28 cellular contexts compared by ENCODE assay signal in the genomic region with DNA sequence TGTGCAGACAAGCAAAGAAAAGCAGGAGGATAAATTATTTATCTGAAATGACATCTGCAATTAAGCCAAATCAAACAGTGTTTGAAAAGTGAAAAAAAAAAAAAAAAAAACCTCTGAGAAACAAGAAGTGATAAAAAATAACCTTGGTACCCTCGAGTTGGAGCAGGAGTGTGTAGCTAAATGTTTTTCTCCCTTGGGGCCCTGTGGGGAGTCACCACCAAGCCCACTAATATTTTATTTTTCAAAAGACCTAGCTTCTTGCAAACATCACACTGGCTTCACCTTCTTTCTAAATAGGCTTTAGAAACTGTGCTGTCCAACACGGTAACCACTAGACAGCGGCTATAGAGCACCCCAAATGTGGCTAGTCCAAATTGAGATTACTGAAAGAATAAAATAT. TPM values are rescaled to one million over a fixed set of nuclear protein-coding genes. Genes with fewer than 3 reads are reported as not detected.
DNase-seq lines count a peak whose midpoint lies in the region; ATAC-seq and TF ChIP-seq lines count a peak whose summit lies in the region.
"Had no signal": no experiment of that assay in that cellular context is flagged by ENCODE, and none has a peak within 500 bp of the region (broad histone marks: within the 10 kb centered on the region; RNA-seq: fewer than 3 reads in every experiment).

No MANE protein-coding gene starts in this region.

- H3K4me1 ChIP-seq in mammary epithelial cell (ENCODE audit: insufficient read depth, low read length) = peaks cover 19% of the 10 kb centered on the region
- peaks cover 10% of the 10 kb centered on the region for H3K4me1 ChIP-seq in upper lobe of right lung
- H3K4me1 ChIP-seq: vagina had no signal

- no peaks in the 10 kb centered on the region for H3K36me3 Mint-ChIP-seq in activated CD4-positive, alpha-beta memory T cell treated with anti-CD3 and anti-CD28 coated beads, Interleukin-2, amount 10 ng/mL, durations not matched to agents 7 days and 5 days (ENCODE audit: low read depth)
- H3K36me3 Mint-ChIP-seq in activated CD4-positive, alpha-beta memory T cell treated with anti-CD3 and anti-CD28 coated beads for 36 hours = peaks cover 12% of the 10 kb centered on the region
- H3K36me3 Mint-ChIP-seq in stimulated activated memory B cell treated with anti-CD40 and anti-IgM and Interleukin-4, amounts not matched to agents 10 μg/mL and 1 μg/mL and 100 μg/mL, for 72 hours = peaks cover 18% of the 10 kb centered on the region

- TF ChIP-seq CTCF in NB4 (IDR thresholded peaks at IDR 0.05; ENCODE audit: low read depth, low read length) = no peak
- TF ChIP-seq CTCF in mammary epithelial cell (conservative IDR thresholded peaks at IDR 0.05 in 1 of 2, IDR thresholded peaks at IDR 0.05 in 1 of 2; ENCODE audit: extremely low read depth in 1 of 2, insufficient read depth in 1 of 2, low read depth in 1 of 2, low read length in 2 of 2) = no peak
- TF ChIP-seq CTCF in upper lobe of right lung (IDR thresholded peaks at IDR 0.05) = no peak

- no peaks in the 10 kb centered on the region for H4K20me1 ChIP-seq in mammary epithelial cell (ENCODE audit: insufficient read depth, low read length)

- H3K27me3 ChIP-seq in mammary epithelial cell (ENCODE audit: insufficient read depth, low read length) = no peaks in the 10 kb centered on the region
- H3K27me3 ChIP-seq in upper lobe of right lung = no peaks in the 10 kb centered on the region
- H3K27me3 ChIP-seq: esophagus muscularis mucosa, hepatocyte, vagina had no signal

- no peak for ATAC-seq in stimulated activated memory B cell treated with anti-CD40 and anti-IgM and Interleukin-4, amounts not matched to agents 10 μg/mL and 1 μg/mL and 100 μg/mL, for 72 hours
- ATAC-seq in upper lobe of right lung = no peak
- ATAC-seq: psoas muscle; stimulated activated naive CD8-positive, alpha-beta T cell treated with anti-CD3 and anti-CD28 coated beads, Interleukin-15, Interleukin-2, amounts not matched to agents 100 U/mL and 50 U/mL, for 24 hours had no signal

- dilution Hi-C loops in mammary epithelial cell (cut with HindIII; ENCODE audit: low sequenced_read_pairs) = no loop called here

- H3K4me1 Mint-ChIP-seq in activated CD4-positive, alpha-beta memory T cell treated with anti-CD3 and anti-CD28 coated beads, Interleukin-2, amount 10 ng/mL, durations not matched to agents 7 days and 5 days = peaks cover 39% of the 10 kb centered on the region
- H3K4me1 Mint-ChIP-seq in activated CD4-positive, alpha-beta memory T cell treated with anti-CD3 and anti-CD28 coated beads for 36 hours (ENCODE audit: low read depth) = peaks cover 50% of the 10 kb centered on the region
- peaks cover 32% of the 10 kb centered on the region for H3K4me1 Mint-ChIP-seq in stimulated activated memory B cell treated with anti-CD40 and anti-IgM and Interleukin-4, amounts not matched to agents 10 μg/mL and 1 μg/mL and 100 μg/mL, for 72 hours

- 100% methylated on average over 3 of the region's 3 CpGs for WGBS in mammary epithelial cell (ENCODE audit: low coverage, missing lambda C conversion rate)

- no peak for DNase-seq in activated CD4-positive, alpha-beta memory T cell treated with anti-CD3 and anti-CD28 coated beads, Interleukin-2, amount 10 ng/mL, durations not matched to agents 7 days and 5 days
- no peak for DNase-seq in activated CD4-positive, alpha-beta memory T cell treated with anti-CD3 and anti-CD28 coated beads for 36 hours
- DNase-seq in NB4 (ENCODE audit: low read depth) (peak; percentile 11), mammary epithelial cell (no peak), upper lobe of right lung (no peak), NCI-H510A treated with DMSO at 0.1 percent for 48 hours (lab: John Stamatoyannopoulos, UW) (no peak)
- DNase-seq in stimulated activated CD4-positive, alpha-beta T cell treated with anti-CD3 and anti-CD28 coated beads, Interleukin-4, amount 100 ng/mL, for 4 hours = no peak
- DNase-seq: activated CD4-positive, alpha-beta T cell treated with anti-CD3 and anti-CD28 coated beads, Interleukin-2, amount 50 U/mL, for 4 hours; activated CD8-positive, alpha-beta memory T cell treated with anti-CD3 and anti-CD28 coated beads, Interleukin-2, amount 50 U/mL, for 4 hours; anterior cingulate cortex; CD4-positive, alpha-beta T cell; cortex of kidney; foreskin melanocyte; NCI-H1092 treated with DMSO at 0.1 percent for 48 hours; NCI-H187 treated with DMSO at 0.1 percent for 48 hours; NCI-H526; psoas muscle; stimulated activated CD4-positive, alpha-beta T cell treated with anti-CD3 and anti-CD28 coated beads, Interleukin-15, amount 100 ng/mL, for 24 hours; stimulated activated naive CD8-positive, alpha-beta T cell treated with anti-CD3 and anti-CD28 coated beads, Interleukin-15, Interleukin-2, amounts not matched to agents 100 U/mL and 50 U/mL, for 24 hours had no signal

- H3K9ac ChIP-seq in mammary epithelial cell (ENCODE audit: insufficient read depth, low read length) = peak overlapping the region; percentile 1

- H3K4me2 ChIP-seq in mammary epithelial cell (ENCODE audit: insufficient read depth, low read depth, low read length) = no peak overlapping the region
- H3K4me2 ChIP-seq: hepatocyte had no signal

- peak overlapping the region; percentile 34 for H3K27ac ChIP-seq in mammary epithelial cell (ENCODE audit: insufficient read depth, low read depth, low read length)
- no peak overlapping the region for H3K27ac ChIP-seq in upper lobe of right lung
- H3K27ac ChIP-seq: 22Rv1, esophagus muscularis mucosa, hepatocyte, neutrophil, thoracic aorta, vagina had no signal

- H2AFZ ChIP-seq in mammary epithelial cell (ENCODE audit: low read depth, low read length) = no peak overlapping the region
- H2AFZ ChIP-seq: hepatocyte had no signal

- POLR2A ChIA-PET in activated CD4-positive, alpha-beta memory T cell treated with anti-CD3 and anti-CD28 coated beads, Interleukin-2, amount 10 ng/mL, durations not matched to agents 7 days and 5 days (lab: Charles Lee) = no interaction called here
- POLR2A ChIA-PET in activated CD4-positive, alpha-beta memory T cell treated with anti-CD3 and anti-CD28 coated beads for 36 hours (lab: Charles Lee) = interaction anchor here (0.8 kb wide), 1 partner anchor 11 kb away, joined by 3 read pairs; no protein-coding TSS in a partner anchor

- no peaks in the 10 kb centered on the region for H3K9me3 Mint-ChIP-seq in activated CD4-positive, alpha-beta memory T cell treated with anti-CD3 and anti-CD28 coated beads, Interleukin-2, amount 10 ng/mL, durations not matched to agents 7 days and 5 days
- no peaks in the 10 kb centered on the region for H3K9me3 Mint-ChIP-seq in activated CD4-positive, alpha-beta memory T cell treated with anti-CD3 and anti-CD28 coated beads for 36 hours
- no peaks in the 10 kb centered on the region for H3K9me3 Mint-ChIP-seq in stimulated activated memory B cell treated with anti-CD40 and anti-IgM and Interleukin-4, amounts not matched to agents 10 μg/mL and 1 μg/mL and 100 μg/mL, for 72 hours
- H3K9me3 Mint-ChIP-seq: activated T-helper 17 cell treated with anti-CD3 and anti-CD28 coated beads, Interleukin-2, amount 50 U/mL, for 72 hours; CD4-positive, alpha-beta T cell had no signal

- H3K36me3 ChIP-seq in mammary epithelial cell (ENCODE audit: insufficient read depth, low read length) (no peaks in the 10 kb centered on the region), upper lobe of right lung (no peaks in the 10 kb centered on the region)
- H3K36me3 ChIP-seq: esophagus muscularis mucosa, neutrophil, thoracic aorta, vagina had no signal

- CTCF ChIA-PET in activated CD4-positive, alpha-beta memory T cell treated with anti-CD3 and anti-CD28 coated beads, Interleukin-2, amount 10 ng/mL, durations not matched to agents 7 days and 5 days (lab: Charles Lee) = interaction anchor here (1.0 kb wide), 1 partner anchor 73 kb away, joined by 3 read pairs; no protein-coding TSS in a partner anchor
- CTCF ChIA-PET in activated CD4-positive, alpha-beta memory T cell treated with anti-CD3 and anti-CD28 coated beads for 36 hours (lab: Charles Lee) = no interaction called here
- CTCF ChIA-PET in mammary epithelial cell (lab: Charles Lee; ENCODE audit: low non-redundant PET) = no interaction called here

- peaks cover 13% of the 10 kb centered on the region for H3K79me2 ChIP-seq in mammary epithelial cell (ENCODE audit: insufficient read depth, low read length)

- H3K27me3 Mint-ChIP-seq in activated CD4-positive, alpha-beta memory T cell treated with anti-CD3 and anti-CD28 coated beads, Interleukin-2, amount 10 ng/mL, durations not matched to agents 7 days and 5 days = no peaks in the 10 kb centered on the region
- no peaks in the 10 kb centered on the region for H3K27me3 Mint-ChIP-seq in activated CD4-positive, alpha-beta memory T cell treated with anti-CD3 and anti-CD28 coated beads for 36 hours
- H3K27me3 Mint-ChIP-seq in stimulated activated memory B cell treated with anti-CD40 and anti-IgM and Interleukin-4, amounts not matched to agents 10 μg/mL and 1 μg/mL and 100 μg/mL, for 72 hours = no peaks in the 10 kb centered on the region
- H3K27me3 Mint-ChIP-seq: activated naive CD8-positive, alpha-beta T cell; activated T-helper 17 cell treated with anti-CD3 and anti-CD28 coated beads, Interleukin-2, amount 50 U/mL, for 72 hours; CD4-positive, alpha-beta T cell had no signal

- no peak overlapping the region for H3K4me3 ChIP-seq in NB4 (ENCODE audit: low read depth, low read length)
- no peak overlapping the region for H3K4me3 ChIP-seq in mammary epithelial cell (replicated peaks in 1 of 3; ENCODE audit: insufficient read depth in 1 of 3, low read depth in 2 of 3, low read length in 3 of 3)
- no peak overlapping the region for H3K4me3 ChIP-seq in upper lobe of right lung
- H3K4me3 ChIP-seq: esophagus muscularis mucosa, hepatocyte, psoas muscle, thoracic aorta, vagina had no signal

- no peak overlapping the region for H3K4me3 Mint-ChIP-seq in activated CD4-positive, alpha-beta memory T cell treated with anti-CD3 and anti-CD28 coated beads, Interleukin-2, amount 10 ng/mL, durations not matched to agents 7 days and 5 days
- H3K4me3 Mint-ChIP-seq in activated CD4-positive, alpha-beta memory T cell treated with anti-CD3 and anti-CD28 coated beads for 36 hours = no peak overlapping the region
- H3K4me3 Mint-ChIP-seq in stimulated activated memory B cell treated with anti-CD40 and anti-IgM and Interleukin-4, amounts not matched to agents 10 μg/mL and 1 μg/mL and 100 μg/mL, for 72 hours = no peak overlapping the region
- H3K4me3 Mint-ChIP-seq: activated naive CD8-positive, alpha-beta T cell; activated T-helper 17 cell treated with anti-CD3 and anti-CD28 coated beads, Interleukin-2, amount 50 U/mL, for 72 hours; CD4-positive, alpha-beta T cell had no signal

- H3K27ac Mint-ChIP-seq in activated CD4-positive, alpha-beta memory T cell treated with anti-CD3 and anti-CD28 coated beads, Interleukin-2, amount 10 ng/mL, durations not matched to agents 7 days and 5 days = peak overlapping the region; percentile 10
- no peak overlapping the region for H3K27ac Mint-ChIP-seq in activated CD4-positive, alpha-beta memory T cell treated with anti-CD3 and anti-CD28 coated beads for 36 hours
- H3K27ac Mint-ChIP-seq in stimulated activated memory B cell treated with anti-CD40 and anti-IgM and Interleukin-4, amounts not matched to agents 10 μg/mL and 1 μg/mL and 100 μg/mL, for 72 hours = peak overlapping the region; percentile 42
- H3K27ac Mint-ChIP-seq: activated naive CD8-positive, alpha-beta T cell; activated T-helper 17 cell treated with anti-CD3 and anti-CD28 coated beads, Interleukin-2, amount 50 U/mL, for 72 hours; CD4-positive, alpha-beta T cell had no signal

- in situ Hi-C loops in mammary epithelial cell (cut with MboI; ENCODE audit: low sequenced_read_pairs in 2 of 2) = no loop called here

- intact Hi-C loops in activated CD4-positive, alpha-beta memory T cell treated with anti-CD3 and anti-CD28 coated beads for 36 hours (cut with micrococcal nuclease) = loop anchor here (5.0 kb wide), 1 partner anchor 85 kb away; no protein-coding TSS in a partner anchor
- intact Hi-C loops in mammary epithelial cell (cut with micrococcal nuclease) (no loop called here), upper lobe of right lung (cut with DNase I) (no loop called here)

- no TSS peak for BruUV-seq in mammary epithelial cell (replicated peaks; lab: Mats Ljungman, UMichigan)

- H3K9me3 ChIP-seq in mammary epithelial cell (replicated peaks; ENCODE audit: insufficient read depth, low read length) = no peaks in the 10 kb centered on the region
- no peaks in the 10 kb centered on the region for H3K9me3 ChIP-seq in upper lobe of right lung
- H3K9me3 ChIP-seq: esophagus muscularis mucosa, neutrophil, psoas muscle, thoracic aorta, vagina had no signal

- TF ChIP-seq POLR2A in NB4 (IDR thresholded peaks at IDR 0.05; ENCODE audit: extremely low read depth, insufficient read length) = no peak

RNA-seq across cellular contexts. Expression of a gene that starts 47.7 kb away (rescaled TPM):
- total RNA-seq in activated CD4-positive, alpha-beta memory T cell treated with anti-CD3 and anti-CD28 coated beads, Interleukin-2, amount 10 ng/mL, durations not matched to agents 7 days and 5 days = 10 to 100 TPM; 18.0 to 18.5 TPM
- total RNA-seq in activated CD4-positive, alpha-beta memory T cell treated with anti-CD3 and anti-CD28 coated beads for 36 hours = 10 to 100 TPM; 18.9 to 21.6 TPM
- 10 to 100 TPM; 15.3 to 24.0 TPM for total RNA-seq in mammary epithelial cell
- polyA plus RNA-seq in mammary epithelial cell = 5.8 TPM
- polyA minus RNA-seq in mammary epithelial cell = 90.1 TPM
- 98.5 TPM for total RNA-seq in upper lobe of right lung

RNA-seq across cellular contexts. Expression of a gene that starts 53.3 kb away (rescaled TPM):
- total RNA-seq in activated CD4-positive, alpha-beta memory T cell treated with anti-CD3 and anti-CD28 coated beads, Interleukin-2, amount 10 ng/mL, durations not matched to agents 7 days and 5 days = 10 to 100 TPM; 31.9 to 32.1 TPM
- total RNA-seq in activated CD4-positive, alpha-beta memory T cell treated with anti-CD3 and anti-CD28 coated beads for 36 hours = 10 to 100 TPM; 47.5 to 48.6 TPM
- total RNA-seq in mammary epithelial cell (10 to 100 TPM; 39.7 to 45.2 TPM), upper lobe of right lung (38.2 TPM)
- 15.8 TPM for polyA plus RNA-seq in mammary epithelial cell
- polyA minus RNA-seq in mammary epithelial cell = 14.0 TPM
